Comparison of ENCODE assay signal across 19 cellular contexts in genomic region chr3:14783480-14784086, GRCh38. TPM values are rescaled to one million over a fixed set of nuclear protein-coding genes. Genes with fewer than 3 reads are reported as not detected.
DNase-seq lines count a peak whose midpoint lies in the region; ATAC-seq and TF ChIP-seq lines count a peak whose summit lies in the region.
"Had no signal": no experiment of that assay in that cellular context is flagged by ENCODE, and none has a peak within 500 bp of the region (broad histone marks: within the 10 kb centered on the region; RNA-seq: fewer than 3 reads in every experiment).

No MANE protein-coding gene starts in this region.

- H3K27me3 ChIP-seq in heart right ventricle (peaks cover 0 to 27% (median 0%) of the 10 kb centered on the region in 7 donors), endodermal cell (ENCODE audit: control insufficient read depth, insufficient read depth, low read length, poor library complexity, severe bottlenecking) (no peaks in the 10 kb centered on the region), right lobe of liver (no peaks in the 10 kb centered on the region), spleen (replicated peaks in 1 of 7) (no peaks in the 10 kb centered on the region)
- H3K27me3 ChIP-seq: BLaER1 treated with 17β-estradiol and CSF1 and Interleukin-3, amounts not matched to agents 10 nM and 100 nM had no signal

- H3K36me3 Mint-ChIP-seq in endodermal cell (ENCODE audit: low read depth): no peaks in the 10 kb centered on the region
- H3K36me3 Mint-ChIP-seq: CD4-positive, CD25-positive, alpha-beta regulatory T cell had no signal

- H3K36me3 ChIP-seq in heart right ventricle (no peaks in the 10 kb centered on the region), endodermal cell (ENCODE audit: control insufficient read depth, insufficient read depth, low read length) (no peaks in the 10 kb centered on the region), right lobe of liver (no peaks in the 10 kb centered on the region), spleen (no peaks in the 10 kb centered on the region)
- H3K36me3 ChIP-seq: BLaER1 treated with 17β-estradiol and CSF1 and Interleukin-3, amounts not matched to agents 10 nM and 100 nM had no signal

- peaks cover 0 to 16% (median 7%) of the 10 kb centered on the region in 11 donors for H3K9me3 ChIP-seq in heart right ventricle
- peaks cover 8% of the 10 kb centered on the region for H3K9me3 ChIP-seq in endodermal cell (ENCODE audit: control insufficient read depth, low read length)
- H3K9me3 ChIP-seq in right lobe of liver: no peaks in the 10 kb centered on the region
- H3K9me3 ChIP-seq in spleen: peaks cover 0 to 13% (median 10%) of the 10 kb centered on the region in 8 donors

- TF ChIP-seq CTCF in heart right ventricle (IDR thresholded peaks at IDR 0.05) (no peak), endodermal cell (conservative IDR thresholded peaks at IDR 0.05) (no peak), right lobe of liver (IDR thresholded peaks at IDR 0.05) (no peak), spleen (IDR thresholded peaks at IDR 0.05 in 8 of 11, conservative IDR thresholded peaks at IDR 0.05 in 3 of 11) (no peak)

- H3K27ac Mint-ChIP-seq in endodermal cell: no peak overlapping the region
- H3K27ac Mint-ChIP-seq: CD4-positive, CD25-positive, alpha-beta regulatory T cell; HFFc6; IgD-negative memory B cell had no signal

- intact Hi-C loops in cardiac septum (cut with DNase I): loop anchor here (10.0 kb wide), 1 partner anchor 279 kb away; no protein-coding TSS in a partner anchor
- intact Hi-C loops in heart right ventricle (cut with DNase I): loop anchor here in 5 of 10 donors (5.0 to 10.0 kb wide), 3 partner anchors 106 to 279 kb away; partner anchors contain the start of gene C3orf20 (in 3 of the 5)
- intact Hi-C loops in right lobe of liver (cut with DNase I): loop anchor here in 1 of 2 donors (5.0 kb wide), 1 partner anchor 111 kb away; no protein-coding TSS in a partner anchor
- intact Hi-C loops in spleen (cut with DNase I; ENCODE audit: low total_unique reads): no loop called here

- no peak overlapping the region for H3K9ac ChIP-seq in endodermal cell (ENCODE audit: extremely low read depth, low read length, poor library complexity, severe bottlenecking)
- H3K9ac ChIP-seq: BLaER1 treated with 17β-estradiol and CSF1 and Interleukin-3, amounts not matched to agents 10 nM and 100 nM; GM23248 had no signal

- H3K4me3 Mint-ChIP-seq in endodermal cell: no peak overlapping the region
- H3K4me3 Mint-ChIP-seq: CD4-positive, CD25-positive, alpha-beta regulatory T cell; HFFc6; IgD-negative memory B cell had no signal

- 85 to 86% methylated on average over 2 of the region's 2 CpGs for WGBS in heart right ventricle, 2 donors
- WGBS in endodermal cell (ENCODE audit: insufficient coverage in 1 of 2, insufficient read length in 1 of 2), 2 experiments: 83 to 85% methylated on average over 1 to 2 of the region's 2 CpGs
- 83% methylated on average over 2 of the region's 2 CpGs for WGBS in right lobe of liver (ENCODE audit: insufficient coverage, low coverage, low lambda C conversion rate, missing lambda C conversion rate)
- 58 to 77% (median 66%) methylated on average over 2 of the region's 2 CpGs for WGBS in spleen, 5 donors

- H3K4me1 Mint-ChIP-seq in endodermal cell: no peaks in the 10 kb centered on the region
- H3K4me1 Mint-ChIP-seq: CD4-positive, CD25-positive, alpha-beta regulatory T cell; IgD-negative memory B cell had no signal

- TF ChIP-seq POLR2A in right lobe of liver (IDR thresholded peaks at IDR 0.05) (no peak), spleen (IDR thresholded peaks at IDR 0.05) (no peak)

- peaks cover 0 to 18% (median 0%) of the 10 kb centered on the region in 9 donors for H3K4me1 ChIP-seq in heart right ventricle
- H3K4me1 ChIP-seq in endodermal cell (ENCODE audit: control insufficient read depth, insufficient read depth, low read length): no peaks in the 10 kb centered on the region
- H3K4me1 ChIP-seq in right lobe of liver: no peaks in the 10 kb centered on the region
- peaks cover 0 to 28% (median 13%) of the 10 kb centered on the region in 6 donors for H3K4me1 ChIP-seq in spleen

- H3K27ac ChIP-seq in heart right ventricle: no peak overlapping the region
- no peak overlapping the region for H3K27ac ChIP-seq in endodermal cell (ENCODE audit: low read depth, low read length)
- H3K27ac ChIP-seq in right lobe of liver: no peak overlapping the region
- peak overlapping the region in 6 of 8 donors; percentile 13 to 81 (median 78) for H3K27ac ChIP-seq in spleen
- H3K27ac ChIP-seq: BLaER1 treated with 17β-estradiol and CSF1 and Interleukin-3, amounts not matched to agents 10 nM and 100 nM; GM23248 had no signal

- peaks cover 4% of the 10 kb centered on the region for H3K27me3 Mint-ChIP-seq in endodermal cell (ENCODE audit: insufficient read depth)

- ATAC-seq in heart right ventricle (no peak), right lobe of liver (no peak), HG03045 (IDR thresholded peaks at IDR 0.05; ENCODE audit: unreplicated experiment) (no peak), HG02973 (IDR thresholded peaks at IDR 0.05; ENCODE audit: unreplicated experiment) (no peak)

- H3K4me3 ChIP-seq in heart right ventricle (no peak overlapping the region), endodermal cell (ENCODE audit: low read length) (no peak overlapping the region), right lobe of liver (no peak overlapping the region), spleen (no peak overlapping the region)
- H3K4me3 ChIP-seq: BLaER1 treated with 17β-estradiol and CSF1 and Interleukin-3, amounts not matched to agents 10 nM and 100 nM; GM23248 had no signal

- DNase-seq in cardiac septum (ENCODE audit: low spot score): peak; percentile 41
- DNase-seq in heart right ventricle: no peak
- DNase-seq in endodermal cell: peak; percentile 20
- peak in 2 of 3 donors; percentile 4 to 7 for DNase-seq in right lobe of liver
- no peak for DNase-seq in spleen
- DNase-seq in GOT3 (lab: John Stamatoyannopoulos, UW): no peak
- DNase-seq: 8988T; AML-193; CD4-positive, CD25-positive, alpha-beta regulatory T cell; DMS53; GF-D8; GM23248; HCEC 1CT; HFFc6 had no signal

- H3K9me3 Mint-ChIP-seq in endodermal cell: peaks cover 12% of the 10 kb centered on the region

RNA-seq across cellular contexts. Expression of gene FGD5, which starts 35.2 kb away (rescaled TPM):
- total RNA-seq in cardiac septum (15.6 TPM), heart right ventricle (10 to 100 TPM; 10.8 to 23.4 (median 16.6) TPM), endodermal cell (10 to 100 TPM; 15.3 to 17.0 TPM), right lobe of liver (1 to 10 TPM; 3.4 to 8.9 (median 5.9) TPM), spleen (100 to 1,000 TPM in 2 of 7 donors, 10 to 100 TPM in 5; 62.5 to 145 (median 68.7) TPM)
- polyA plus RNA-seq in heart right ventricle (10 to 100 TPM in 1 of 2 donors, 1 to 10 TPM in 1; 8.9 to 11.0 TPM), spleen (10 to 100 TPM in 1 of 3 donors, 1 to 10 TPM in 2; 6.0 to 18.3 (median 6.7) TPM)
- polyA plus RNA-seq in endodermal cell (2013, experiment 1 of 2): 3.0 TPM
- polyA plus RNA-seq in endodermal cell (2013, experiment 2 of 2): 2.2 TPM
- total RNA-seq: GM23248, HFFc6, HT-29 had no signal
- polyA plus RNA-seq: GM23248, IgD-negative memory B cell had no signal

Comparison
In these comparisons a context has a peak if more than half of its experiments do, and no peak if none do; other contexts are left out.
1. DNase-seq: peak in cardiac septum (single experiment), endodermal cell (single experiment) and right lobe of liver (2 of 3); none in heart right ventricle (0 of 2), spleen (single experiment) and GOT3 (single experiment).
2. H3K27ac ChIP-seq: peak in spleen (6 of 8); none in heart right ventricle (0 of 10), endodermal cell (single experiment) and right lobe of liver (0 of 3).